In genomic region chr15:46636220-46636619, GRCh38 we compare ENCODE assay signal across 17 cellular contexts.
DNase-seq lines count a peak whose midpoint lies in the region; ATAC-seq and TF ChIP-seq lines count a peak whose summit lies in the region.
"Had no signal": no experiment of that assay in that cellular context is flagged by ENCODE, and none has a peak within 500 bp of the region (broad histone marks: within the 10 kb centered on the region; RNA-seq: fewer than 3 reads in every experiment).

No MANE protein-coding gene starts in this region.

- no peaks in the 10 kb centered on the region for H3K27me3 ChIP-seq in hepatocyte
- H3K27me3 ChIP-seq: BE2C, dorsolateral prefrontal cortex had no signal

- no peak overlapping the region for H3K4me3 Mint-ChIP-seq in progenitor cell of endocrine pancreas (ENCODE audit: low read depth)
- H3K4me3 Mint-ChIP-seq: activated CD4-positive, alpha-beta T cell treated with anti-CD3 and anti-CD28 coated beads for 36 hours; nephron progenitor cell had no signal

- DNase-seq in M059J (ENCODE audit: low read depth) (peak; percentile 4), RKO (ENCODE audit: low spot score) (peak; percentile 8), hepatocyte (ENCODE audit: low spot score) (peak; percentile 13), progenitor cell of endocrine pancreas (ENCODE audit: low spot score, unreplicated experiment) (no peak)
- DNase-seq: activated CD4-positive, alpha-beta T cell treated with anti-CD3 and anti-CD28 coated beads for 36 hours; BE2C; caudate nucleus; dorsolateral prefrontal cortex; GDM1; NCI-H2029; nephron progenitor cell; psoas muscle; stimulated activated CD4-positive, alpha-beta T cell treated with anti-CD3 and anti-CD28 coated beads, Interleukin-12 subunit alpha, Interleukin-12 subunit beta, amount 100 ng/mL, for 4 hours had no signal

- H3K9me3 ChIP-seq in hepatocyte (ENCODE audit: low read depth) = no peaks in the 10 kb centered on the region
- H3K9me3 ChIP-seq: BE2C, psoas muscle had no signal

- no peaks in the 10 kb centered on the region for H3K9me3 Mint-ChIP-seq in progenitor cell of endocrine pancreas (ENCODE audit: low read depth)
- H3K9me3 Mint-ChIP-seq: nephron progenitor cell had no signal

- H3K36me3 ChIP-seq in hepatocyte (replicated peaks; ENCODE audit: insufficient read depth, low read depth) = no peaks in the 10 kb centered on the region
- H3K36me3 ChIP-seq: BE2C had no signal

- H3K9me2 ChIP-seq in hepatocyte (replicated peaks; ENCODE audit: insufficient read depth) = no peaks in the 10 kb centered on the region

- no peaks in the 10 kb centered on the region for H3K36me3 Mint-ChIP-seq in progenitor cell of endocrine pancreas (ENCODE audit: insufficient read depth)

- H3K4me2 ChIP-seq in hepatocyte = no peak overlapping the region

- no peak overlapping the region for H3K27ac Mint-ChIP-seq in progenitor cell of endocrine pancreas
- H3K27ac Mint-ChIP-seq: activated CD4-positive, alpha-beta T cell treated with anti-CD3 and anti-CD28 coated beads for 36 hours; activated T-helper 2 cell treated with anti-CD3 and anti-CD28 coated beads, Interferon-gamma antibody, Interleukin-2, Interleukin-4, amounts not matched to agents 10 μg/mL and 5 μg/mL and 100 μg/mL, durations not matched to agents 14 hours and 24 hours and 36 hours; nephron progenitor cell had no signal

- 40% methylated on average over 2 of the region's 2 CpGs for WGBS in hepatocyte (ENCODE audit: low lambda C conversion rate, missing lambda C conversion rate)

- ATAC-seq in GM18505 (IDR thresholded peaks at IDR 0.05; ENCODE audit: unreplicated experiment) (no peak), HG02571 (IDR thresholded peaks at IDR 0.05; ENCODE audit: unreplicated experiment) (no peak), HG03039 (IDR thresholded peaks at IDR 0.05; ENCODE audit: unreplicated experiment) (no peak)
- ATAC-seq: activated CD4-positive, alpha-beta T cell treated with anti-CD3 and anti-CD28 coated beads for 36 hours; psoas muscle had no signal

- peaks cover 4% of the 10 kb centered on the region for H3K4me1 Mint-ChIP-seq in progenitor cell of endocrine pancreas (ENCODE audit: low read depth)
- H3K4me1 Mint-ChIP-seq: activated CD4-positive, alpha-beta T cell treated with anti-CD3 and anti-CD28 coated beads for 36 hours had no signal

- H3K27ac ChIP-seq in hepatocyte = no peak overlapping the region
- H3K27ac ChIP-seq: dorsolateral prefrontal cortex, psoas muscle had no signal

- no peaks in the 10 kb centered on the region for H3K79me2 ChIP-seq in hepatocyte

- peaks cover 9% of the 10 kb centered on the region for H3K4me1 ChIP-seq in hepatocyte (ENCODE audit: insufficient read depth)
- H3K4me1 ChIP-seq: BE2C, psoas muscle had no signal

- no peak for TF ChIP-seq POLR2A in GM18505 (IDR thresholded peaks at IDR 0.05; ENCODE audit: borderline replicate concordance, extremely low read depth, insufficient read depth, insufficient read length)

- H3K27me3 Mint-ChIP-seq in progenitor cell of endocrine pancreas = no peaks in the 10 kb centered on the region
- H3K27me3 Mint-ChIP-seq: activated CD4-positive, alpha-beta T cell treated with anti-CD3 and anti-CD28 coated beads for 36 hours had no signal

- H2AFZ ChIP-seq in hepatocyte = no peak overlapping the region

- no peak overlapping the region for H3K4me3 ChIP-seq in hepatocyte
- H3K4me3 ChIP-seq: dorsolateral prefrontal cortex, psoas muscle had no signal

- no peaks in the 10 kb centered on the region for H4K20me1 ChIP-seq in hepatocyte (ENCODE audit: insufficient read depth, poor library complexity, severe bottlenecking)

- TF ChIP-seq CTCF in hepatocyte (IDR thresholded peaks at IDR 0.05; ENCODE audit: poor library complexity) = no peak
- peak; percentile 23 for TF ChIP-seq CTCF in progenitor cell of endocrine pancreas (IDR thresholded peaks at IDR 0.05; ENCODE audit: unreplicated experiment)
